In the genomic region with DNA sequence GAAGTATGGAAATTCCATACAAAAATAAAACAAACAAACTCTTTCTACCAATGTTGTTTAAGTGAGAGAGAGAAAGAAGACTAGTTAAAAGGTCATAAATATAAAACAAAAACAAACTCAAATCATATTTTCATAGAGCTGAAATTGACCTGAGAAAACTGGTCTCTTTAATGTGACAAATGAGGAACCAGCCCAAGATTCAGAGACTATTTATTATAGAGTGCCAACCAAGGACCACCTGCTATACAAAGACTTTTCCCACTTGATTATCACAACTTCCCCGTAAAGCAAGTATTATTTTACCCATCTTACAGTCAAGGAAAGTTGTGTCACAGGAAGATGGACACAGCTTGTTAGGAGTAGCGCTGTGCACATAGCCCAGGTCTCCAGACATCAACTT, we compare ENCODE assay signal across 15 cellular contexts. TPM values are rescaled to one million over a fixed set of nuclear protein-coding genes. Genes with fewer than 3 reads are reported as not detected.
DNase-seq lines count a peak whose midpoint lies in the region; ATAC-seq, FAIRE-seq and TF ChIP-seq lines count a peak whose summit lies in the region.
"Had no signal": no experiment of that assay in that cellular context is flagged by ENCODE, and none has a peak within 500 bp of the region (broad histone marks: within the 10 kb centered on the region; RNA-seq: fewer than 3 reads in every experiment).

No MANE protein-coding gene starts in this region.

- no peaks in the 10 kb centered on the region for H3K27me3 Mint-ChIP-seq in CD4-positive, alpha-beta memory T cell
- no peaks in the 10 kb centered on the region for H3K27me3 Mint-ChIP-seq in T-helper 17 cell
- H3K27me3 Mint-ChIP-seq in chondrocyte (ENCODE audit: low read depth), result no peaks in the 10 kb centered on the region
- no peaks in the 10 kb centered on the region for H3K27me3 Mint-ChIP-seq in osteocyte (ENCODE audit: unreplicated experiment)

- TF ChIP-seq CTCF in lower lobe of right lung (IDR thresholded peaks at IDR 0.05), result no peak
- TF ChIP-seq CTCF in chondrocyte (IDR thresholded peaks at IDR 0.05), result no peak
- no peak for TF ChIP-seq CTCF in osteocyte (IDR thresholded peaks at IDR 0.05)

- H3K4me1 ChIP-seq in CD4-positive, alpha-beta memory T cell (ENCODE audit: insufficient read depth, low read length), result peaks cover 100% of the 10 kb centered on the region
- H3K4me1 ChIP-seq in lower lobe of right lung, result peaks cover 66% of the 10 kb centered on the region
- H3K4me1 ChIP-seq: prostate gland had no signal

- no peaks in the 10 kb centered on the region for H3K27me3 ChIP-seq in CD4-positive, alpha-beta memory T cell (ENCODE audit: insufficient read depth, low read length)
- H3K27me3 ChIP-seq in lower lobe of right lung (ENCODE audit: low read depth), result no peaks in the 10 kb centered on the region

- no peaks in the 10 kb centered on the region for H3K9me3 Mint-ChIP-seq in CD4-positive, alpha-beta memory T cell
- H3K9me3 Mint-ChIP-seq in chondrocyte (ENCODE audit: low read depth), result no peaks in the 10 kb centered on the region
- no peaks in the 10 kb centered on the region for H3K9me3 Mint-ChIP-seq in osteocyte (ENCODE audit: unreplicated experiment)
- H3K9me3 Mint-ChIP-seq: H9 had no signal

- intact Hi-C loops in CD4-positive, alpha-beta memory T cell (cut with micrococcal nuclease), result loop anchor here (2.0 kb wide), 1 partner anchor 40 kb away; no protein-coding TSS in a partner anchor
- intact Hi-C loops in lower lobe of right lung (cut with DNase I), result no loop called here

- peaks cover 4% of the 10 kb centered on the region for H3K36me3 ChIP-seq in CD4-positive, alpha-beta memory T cell (ENCODE audit: insufficient read depth, low read length)
- H3K36me3 ChIP-seq in lower lobe of right lung, result no peaks in the 10 kb centered on the region
- H3K36me3 ChIP-seq: prostate gland had no signal

- peak overlapping the region; percentile 88 to 99 (median 93) for H3K27ac Mint-ChIP-seq in CD4-positive, alpha-beta memory T cell
- peak overlapping the region; percentile 99 for H3K27ac Mint-ChIP-seq in T-helper 17 cell
- no peak overlapping the region for H3K27ac Mint-ChIP-seq in chondrocyte (ENCODE audit: unreplicated experiment)
- no peak overlapping the region for H3K27ac Mint-ChIP-seq in osteocyte (ENCODE audit: unreplicated experiment)
- H3K27ac Mint-ChIP-seq: H9 had no signal

- H3K4me1 Mint-ChIP-seq in CD4-positive, alpha-beta memory T cell, result peaks cover 80 to 99% (median 91%) of the 10 kb centered on the region in 4 donors
- H3K4me1 Mint-ChIP-seq in T-helper 17 cell, result peaks cover 78% of the 10 kb centered on the region
- H3K4me1 Mint-ChIP-seq in chondrocyte (ENCODE audit: low read depth), result peaks cover 24% of the 10 kb centered on the region
- peaks cover 17% of the 10 kb centered on the region for H3K4me1 Mint-ChIP-seq in osteocyte (ENCODE audit: unreplicated experiment)
- H3K4me1 Mint-ChIP-seq: H9 had no signal

- POLR2A ChIA-PET in CD4-positive, alpha-beta memory T cell (lab: Charles Lee; ENCODE audit: partially characterized antibody), result interaction anchor here (0.8 to 20.5 kb wide), 10 partner anchors 9 to 106 kb away, joined by 3 to 1065 read pairs (median 7); a partner anchor contains a TSS

- peak overlapping the region; percentile 60 to 87 (median 78) for H3K4me3 Mint-ChIP-seq in CD4-positive, alpha-beta memory T cell
- peak overlapping the region; percentile 68 for H3K4me3 Mint-ChIP-seq in T-helper 17 cell
- H3K4me3 Mint-ChIP-seq in chondrocyte (ENCODE audit: unreplicated experiment), result no peak overlapping the region
- no peak overlapping the region for H3K4me3 Mint-ChIP-seq in osteocyte (ENCODE audit: unreplicated experiment)
- H3K4me3 Mint-ChIP-seq: H9 had no signal

- FAIRE-seq in GM19239 (lab: Jason Lieb, UNC), result peak; percentile 82
- FAIRE-seq: HepG2 had no signal

- CTCF ChIA-PET in CD4-positive, alpha-beta memory T cell (lab: Charles Lee; ENCODE audit: partially characterized antibody), result interaction anchor here (1.0 to 5.5 kb wide), 7 partner anchors 7 to 184 kb away, joined by 3 to 39 read pairs (median 6); a partner anchor contains a TSS

- ATAC-seq in T-helper 17 cell, result no peak
- no peak for ATAC-seq in lower lobe of right lung
- ATAC-seq in GM21576 (IDR thresholded peaks at IDR 0.05; ENCODE audit: unreplicated experiment), result no peak
- ATAC-seq: HepG2, PC-3 had no signal

- peaks cover 38 to 67% of the 10 kb centered on the region in 2 donors for H3K36me3 Mint-ChIP-seq in CD4-positive, alpha-beta memory T cell
- H3K36me3 Mint-ChIP-seq in T-helper 17 cell (ENCODE audit: low read depth) (peaks cover 17% of the 10 kb centered on the region), chondrocyte (ENCODE audit: low read depth) (peaks cover 5% of the 10 kb centered on the region), osteocyte (ENCODE audit: unreplicated experiment) (no peaks in the 10 kb centered on the region)

- DNase-seq in CD4-positive, alpha-beta memory T cell, result no peak
- no peak for DNase-seq in GM19239 (ENCODE audit: insufficient read length, low spot score)
- no peak for DNase-seq in T-helper 17 cell
- DNase-seq in lower lobe of right lung, result no peak
- DNase-seq in chondrocyte (ENCODE audit: low spot score), result no peak
- DNase-seq in osteocyte (ENCODE audit: extremely low spot score, unreplicated experiment), result no peak
- DNase-seq in NCI-H187 (lab: John Stamatoyannopoulos, UW), result no peak
- DNase-seq: H9; mesenchymal stem cell; PC-3; stimulated activated CD4-positive, alpha-beta T cell treated with anti-CD3 and anti-CD28 coated beads, Interleukin-4, amount 100 ng/mL, for 24 hours; T1000 had no signal

- H3K4me3 ChIP-seq in CD4-positive, alpha-beta memory T cell (ENCODE audit: low read length in 2 of 2), result peak overlapping the region in 1 of 2 donors; percentile 4
- no peak overlapping the region for H3K4me3 ChIP-seq in lower lobe of right lung
- H3K4me3 ChIP-seq: prostate gland had no signal

- H3K27ac ChIP-seq in CD4-positive, alpha-beta memory T cell (ENCODE audit: low read depth, low read length), result peak overlapping the region; percentile 39
- H3K27ac ChIP-seq in lower lobe of right lung, result peak overlapping the region; percentile 6
- H3K27ac ChIP-seq: prostate gland had no signal

- H3K9me3 ChIP-seq in CD4-positive, alpha-beta memory T cell (ENCODE audit: control insufficient read depth in 1 of 2, low read length in 2 of 2), result no peaks in the 10 kb centered on the region
- H3K9me3 ChIP-seq in T-helper 17 cell (ENCODE audit: control insufficient read depth, low read length, poor library complexity, severe bottlenecking), result no peaks in the 10 kb centered on the region
- no peaks in the 10 kb centered on the region for H3K9me3 ChIP-seq in lower lobe of right lung
- H3K9me3 ChIP-seq: prostate gland had no signal

RNA-seq across cellular contexts. Expression of a gene that starts 13.3 kb away (rescaled TPM):
- total RNA-seq in CD4-positive, alpha-beta memory T cell, result 100 to 1,000 TPM; 229 to 248 TPM
- 10 to 100 TPM; 51.5 to 87.9 TPM for polyA plus RNA-seq in CD4-positive, alpha-beta memory T cell
- total RNA-seq in T-helper 17 cell (100 to 1,000 TPM; 232 to 246 TPM), lower lobe of right lung (58.7 TPM), chondrocyte (21.4 to 45.8 TPM (median 26.1 TPM) in 3 replicates), osteocyte (14.3 and 16.6 TPM in 2 replicates)

Comparison
In these comparisons a context has a peak if more than half of its experiments do, and no peak if none do; other contexts are left out.
1. H3K27ac Mint-ChIP-seq: peak in CD4-positive, alpha-beta memory T cell (7 of 7) and T-helper 17 cell (single experiment); none in chondrocyte (single experiment) and osteocyte (single experiment).
2. H3K4me3 Mint-ChIP-seq: peak in CD4-positive, alpha-beta memory T cell (8 of 8) and T-helper 17 cell (single experiment); none in chondrocyte (single experiment) and osteocyte (single experiment).